8 cellular contexts compared by ENCODE assay signal in genomic region chr5:91182763-91183162, GRCh38.
DNase-seq lines count a peak whose midpoint lies in the region; ATAC-seq and TF ChIP-seq lines count a peak whose summit lies in the region.

No MANE protein-coding gene starts in this region.

- ATAC-seq in GM18498 (IDR thresholded peaks at IDR 0.05; ENCODE audit: unreplicated experiment): peak; percentile 76

- H3K79me2 ChIP-seq in OCI-LY7 (ENCODE audit: insufficient read depth, low read depth, low read length): no peaks in the 10 kb centered on the region

- DNase-seq in HCEC 1CT (peak; percentile 39), OCI-LY7 (ENCODE audit: low spot score) (peak; percentile 13), right atrium auricular region (ENCODE audit: low spot score) (peak; percentile 68), NCI-H1105 (lab: John Stamatoyannopoulos, UW) (no peak), NCI-H526 (lab: John Stamatoyannopoulos, UW) (no peak), NCI-H2196 treated with DMSO at 0.1 percent for 48 hours (lab: John Stamatoyannopoulos, UW; ENCODE audit: unreplicated experiment) (no peak), immature natural killer cell (no peak)

- peaks cover 0 to 6% (median 0%) of the 10 kb centered on the region in 3 donors for H3K36me3 Mint-ChIP-seq in immature natural killer cell

- no peak overlapping the region for H3K4me3 ChIP-seq in OCI-LY7 (ENCODE audit: low read depth, low read length, poor library complexity, severe bottlenecking)
- H3K4me3 ChIP-seq in right atrium auricular region: no peak overlapping the region

- H3K27me3 ChIP-seq in right atrium auricular region: no peaks in the 10 kb centered on the region

- H3K4me1 Mint-ChIP-seq in immature natural killer cell: peaks cover 8 to 14% of the 10 kb centered on the region in 2 donors

- H4K20me1 ChIP-seq in OCI-LY7 (ENCODE audit: insufficient read depth, low read length): no peaks in the 10 kb centered on the region

- no peaks in the 10 kb centered on the region for H3K9me2 ChIP-seq in OCI-LY7 (ENCODE audit: insufficient read depth, low read length)

- H3K27ac Mint-ChIP-seq in immature natural killer cell: no peak overlapping the region

- H3K36me3 ChIP-seq in OCI-LY7 (ENCODE audit: insufficient read depth, low read length): no peaks in the 10 kb centered on the region
- H3K36me3 ChIP-seq in right atrium auricular region: no peaks in the 10 kb centered on the region

- no peak overlapping the region for H3K4me3 Mint-ChIP-seq in immature natural killer cell

- no peak overlapping the region for H3K4me2 ChIP-seq in OCI-LY7 (ENCODE audit: low read length)

- BruUV-seq in OCI-LY7 (replicated peaks; lab: Mats Ljungman, UMichigan): no TSS peak

- peaks cover 0 to 2% (median 0%) of the 10 kb centered on the region in 6 donors for H3K9me3 Mint-ChIP-seq in immature natural killer cell

- POLR2A ChIA-PET in OCI-LY7 (lab: Charles Lee): interaction anchor here (0.6 to 2.1 kb wide), 9 partner anchors 27 to 1059 kb away, joined by 3 to 6 read pairs (median 3); partner anchors contain the start of gene ARRDC3

- CTCF ChIA-PET in OCI-LY7 (lab: Charles Lee; ENCODE audit: unreplicated experiment): no interaction called here

- H3K4me1 ChIP-seq in OCI-LY7 (ENCODE audit: insufficient read depth, low read length, poor library complexity, severe bottlenecking): no peaks in the 10 kb centered on the region
- peaks cover 0 to 3% of the 10 kb centered on the region in 2 donors for H3K4me1 ChIP-seq in right atrium auricular region

- TF ChIP-seq CTCF in OCI-LY7 (conservative IDR thresholded peaks at IDR 0.05; ENCODE audit: low read length) (peak; percentile 45), right atrium auricular region (IDR thresholded peaks at IDR 0.05) (peak in 1 of 2 donors; percentile 45)

- H2AFZ ChIP-seq in OCI-LY7 (ENCODE audit: low read length): peak overlapping the region; percentile 37; the same call in 1 of the 2 replicates

- H3K27ac ChIP-seq in OCI-LY7 (ENCODE audit: low read depth, low read length, poor library complexity, severe bottlenecking) (no peak overlapping the region), right atrium auricular region (peak overlapping the region; percentile 27 to 47)

- H3K9me3 ChIP-seq in OCI-LY7 (ENCODE audit: low read length) (no peaks in the 10 kb centered on the region), right atrium auricular region (no peaks in the 10 kb centered on the region)

- intact Hi-C loops in OCI-LY7 (cut with micrococcal nuclease; ENCODE audit: unreplicated experiment): no loop called here

- H3K27me3 Mint-ChIP-seq in immature natural killer cell (ENCODE audit: low read depth in 3 of 3): peaks cover 0 to 4% (median 2%) of the 10 kb centered on the region in 3 donors

Comparison
In these comparisons a context has a peak if more than half of its experiments do, and no peak if none do; other contexts are left out.
1. DNase-seq: peak in HCEC 1CT (single experiment), OCI-LY7 (single experiment) and right atrium auricular region (single experiment); none in NCI-H1105 (single experiment), NCI-H526 (0 of 2), NCI-H2196 treated with DMSO at 0.1 percent for 48 hours (single experiment) and immature natural killer cell (0 of 3).